Comparison of ENCODE assay signal across 8 cellular contexts in genomic region chr1:234731371-234732085, GRCh38.
DNase-seq lines count a peak whose midpoint lies in the region; ATAC-seq and TF ChIP-seq lines count a peak whose summit lies in the region.

No MANE protein-coding gene starts in this region.

- peaks cover 8% of the 10 kb centered on the region for H3K36me3 Mint-ChIP-seq in glutamatergic neuron (ENCODE audit: unreplicated experiment)

- H2AFZ ChIP-seq in ACC112 (ENCODE audit: low read length, unreplicated experiment): peak overlapping the region; percentile 44

- no peaks in the 10 kb centered on the region for H3K36me3 ChIP-seq in ACC112 (ENCODE audit: insufficient read depth, low read length)

- H3K79me2 ChIP-seq in ACC112 (ENCODE audit: control insufficient read depth, insufficient read depth, low read length, unreplicated experiment): no peaks in the 10 kb centered on the region

- no peak overlapping the region for H3K4me3 Mint-ChIP-seq in glutamatergic neuron (ENCODE audit: unreplicated experiment)

- no peak overlapping the region for H3K4me3 ChIP-seq in ACC112 (ENCODE audit: low read depth, low read length)

- peaks cover 32% of the 10 kb centered on the region for H3K4me1 ChIP-seq in ACC112 (ENCODE audit: control insufficient read depth, insufficient read depth, low read length, unreplicated experiment)

- peaks cover 11% of the 10 kb centered on the region for H3K9me3 Mint-ChIP-seq in glutamatergic neuron (ENCODE audit: unreplicated experiment)

- intact Hi-C loops in left colon (cut with DNase I, micrococcal nuclease): no loop called here

- H3K27me3 ChIP-seq in ACC112 (ENCODE audit: insufficient read depth, low read length): no peaks in the 10 kb centered on the region

- ATAC-seq in GM18909 (IDR thresholded peaks at IDR 0.05; ENCODE audit: poor library complexity, unreplicated experiment): peak; percentile 61
- ATAC-seq in HG03342 (IDR thresholded peaks at IDR 0.05; ENCODE audit: unreplicated experiment): peak; percentile 58
- no peak for ATAC-seq in left colon

- H3K27me3 Mint-ChIP-seq in glutamatergic neuron (ENCODE audit: unreplicated experiment): peaks cover 12% of the 10 kb centered on the region

- DNase-seq in activated CD4-positive, alpha-beta T cell treated with anti-CD3 and anti-CD28 coated beads, Interleukin-2, amount 50 U/mL, for 48 hours: peak; percentile 39 to 57
- DNase-seq in kidney tubule cell (ENCODE audit: low spot score): peak; percentile 80
- DNase-seq in germinal center (ENCODE audit: low spot score): no peak
- DNase-seq in left colon: no peak
- no peak for DNase-seq in glutamatergic neuron

- TF ChIP-seq CTCF in glutamatergic neuron (IDR thresholded peaks at IDR 0.05; ENCODE audit: partially characterized antibody, unreplicated experiment): no peak

- peaks cover 33% of the 10 kb centered on the region for H3K4me1 Mint-ChIP-seq in glutamatergic neuron (ENCODE audit: low read depth, unreplicated experiment)

- no peak overlapping the region for H3K27ac Mint-ChIP-seq in glutamatergic neuron (ENCODE audit: unreplicated experiment)

- peak overlapping the region; percentile 94 for H3K27ac ChIP-seq in ACC112 (ENCODE audit: low read depth, low read length)

Comparison
In these comparisons a context has a peak if more than half of its experiments do, and no peak if none do; other contexts are left out.
1. DNase-seq: peak in activated CD4-positive, alpha-beta T cell treated with anti-CD3 and anti-CD28 coated beads, Interleukin-2, amount 50 U/mL, for 48 hours (2 of 2) and kidney tubule cell (single experiment); none in germinal center (single experiment), left colon (0 of 2) and glutamatergic neuron (single experiment).